28 cellular contexts compared by ENCODE assay signal in the genomic region with DNA sequence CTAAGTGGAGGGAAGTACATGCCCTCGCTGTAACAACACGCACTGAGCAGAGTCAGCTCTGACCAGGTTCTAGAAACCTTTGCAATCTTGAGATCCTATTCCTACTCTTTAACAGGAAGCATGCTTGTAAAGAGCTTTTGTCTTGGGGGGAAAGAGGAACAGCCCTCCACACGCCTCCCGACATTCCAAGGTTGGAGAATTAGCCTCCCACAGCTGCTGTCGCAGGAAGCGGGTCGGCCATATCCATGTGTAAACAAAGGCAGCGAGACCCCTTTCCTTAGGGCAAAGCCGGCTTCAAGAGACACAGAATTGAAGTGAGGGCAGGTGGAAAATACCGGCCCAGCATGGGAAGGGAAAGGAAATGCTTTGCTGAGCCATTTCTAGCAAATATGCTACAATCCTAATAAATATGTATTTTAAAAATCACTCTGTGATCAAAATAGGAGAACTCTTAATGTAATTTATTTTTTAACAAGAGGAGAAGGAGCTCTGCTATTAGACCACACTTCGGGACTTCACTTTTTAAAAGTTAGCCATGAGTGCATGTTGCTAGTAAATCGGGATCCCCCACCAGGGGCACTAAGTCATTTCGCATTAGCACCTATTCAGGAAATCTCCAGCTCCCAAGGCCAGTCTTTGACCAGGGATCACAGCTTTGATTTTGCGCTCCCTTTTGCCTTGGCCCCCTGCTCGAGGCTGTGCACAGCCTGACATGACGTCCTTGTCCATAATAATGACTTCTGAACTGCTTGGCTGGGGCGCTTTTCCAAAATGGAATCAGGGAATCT.
"Had no signal": no experiment of that assay in that cellular context is flagged by ENCODE, and none has a peak within 500 bp of the region (broad histone marks: within the 10 kb centered on the region; RNA-seq: fewer than 3 reads in every experiment).

No MANE protein-coding gene starts in this region.

- H3K27ac Mint-ChIP-seq: dendritic cell treated with granulocyte-macrophage colony-stimulating factor and Interleukin-4, amounts not matched to agents 40 ng/mL and 50 ng/mL, for 4 days; naive thymus-derived CD4-positive, alpha-beta T cell; nephron; stimulated activated memory B cell treated with anti-CD40 and anti-IgM and Interleukin-4, amounts not matched to agents 10 μg/mL and 1 μg/mL and 100 μg/mL, for 72 hours; stimulated activated naive CD8-positive, alpha-beta T cell treated with anti-CD3 and anti-CD28 coated beads, Interleukin-15, Interleukin-2, amounts not matched to agents 100 ng/mL and 50 ng/mL, for 24 hours had no signal

- H3K4me3 Mint-ChIP-seq: dendritic cell treated with granulocyte-macrophage colony-stimulating factor and Interleukin-4, amounts not matched to agents 40 ng/mL and 50 ng/mL, for 4 days; naive thymus-derived CD4-positive, alpha-beta T cell; nephron; stimulated activated memory B cell treated with anti-CD40 and anti-IgM and Interleukin-4, amounts not matched to agents 10 μg/mL and 1 μg/mL and 100 μg/mL, for 72 hours; stimulated activated naive CD8-positive, alpha-beta T cell treated with anti-CD3 and anti-CD28 coated beads, Interleukin-15, Interleukin-2, amounts not matched to agents 100 ng/mL and 50 ng/mL, for 24 hours had no signal

- FAIRE-seq: colon, endothelial cell of umbilical vein, islet of Langerhans had no signal

- H3K4me1 Mint-ChIP-seq: naive thymus-derived CD4-positive, alpha-beta T cell; nephron; stimulated activated memory B cell treated with anti-CD40 and anti-IgM and Interleukin-4, amounts not matched to agents 10 μg/mL and 1 μg/mL and 100 μg/mL, for 72 hours had no signal

- H3K36me3 Mint-ChIP-seq: naive thymus-derived CD4-positive, alpha-beta T cell; stimulated activated memory B cell treated with anti-CD40 and anti-IgM and Interleukin-4, amounts not matched to agents 10 μg/mL and 1 μg/mL and 100 μg/mL, for 72 hours had no signal

- H3K27me3 ChIP-seq: ovary, sigmoid colon, vagina had no signal

- H3K9me3 Mint-ChIP-seq: dendritic cell treated with granulocyte-macrophage colony-stimulating factor and Interleukin-4, amounts not matched to agents 40 ng/mL and 50 ng/mL, for 4 days; stimulated activated naive CD8-positive, alpha-beta T cell treated with anti-CD3 and anti-CD28 coated beads, Interleukin-15, Interleukin-2, amounts not matched to agents 100 ng/mL and 50 ng/mL, for 24 hours had no signal

- H3K9me3 ChIP-seq: esophagus squamous epithelium, left lung, ovary, psoas muscle, sigmoid colon, vagina had no signal

- H3K4me3 ChIP-seq: esophagus squamous epithelium, heart right ventricle, left lung, ovary, psoas muscle, sigmoid colon, vagina had no signal

- DNase-seq: effector CD8-positive, alpha-beta T cell; esophagus squamous epithelium; foreskin melanocyte; glutamatergic neuron; heart right ventricle; hippocampal formation; left cardiac atrium; left lung; mesenchymal stem cell; midbrain; naive thymus-derived CD4-positive, alpha-beta T cell; occipital lobe; ovary; posterior cingulate gyrus; psoas muscle; right cardiac atrium; sigmoid colon; stimulated activated CD4-positive, alpha-beta T cell treated with anti-CD3 and anti-CD28 coated beads, Interleukin-2, amount 100 ng/mL, for 24 hours; stimulated activated CD4-positive, alpha-beta T cell treated with anti-CD3 and anti-CD28 coated beads, Interleukin-4, amount 100 ng/mL, for 4 hours; trophoblast cell had no signal

- H3K27ac ChIP-seq: esophagus squamous epithelium, heart right ventricle, left lung, ovary, psoas muscle, sigmoid colon, vagina had no signal

- H3K36me3 ChIP-seq: esophagus squamous epithelium, heart right ventricle, left lung, ovary, sigmoid colon, vagina had no signal

- H3K4me1 ChIP-seq: esophagus squamous epithelium, heart right ventricle, left lung, psoas muscle, sigmoid colon, vagina had no signal
